In genomic region chr1:81351864-81352263, GRCh38 we compare ENCODE assay signal across 23 cellular contexts.
"Had no signal": no experiment of that assay in that cellular context is flagged by ENCODE, and none has a peak within 500 bp of the region (broad histone marks: within the 10 kb centered on the region; RNA-seq: fewer than 3 reads in every experiment).

No MANE protein-coding gene starts in this region.

- H2AFZ ChIP-seq: neural progenitor cell had no signal

- H3K36me3 ChIP-seq: esophagus muscularis mucosa, gastrocnemius medialis, heart right ventricle, neural progenitor cell, ovary, right atrium auricular region, sigmoid colon, tibial nerve had no signal

- H3K4me3 ChIP-seq: esophagus muscularis mucosa, gastrocnemius medialis, heart right ventricle, mucosa of descending colon, neural progenitor cell, ovary, right atrium auricular region, sigmoid colon, skin epidermis, testis, tibial nerve had no signal

- H3K36me3 Mint-ChIP-seq: naive thymus-derived CD8-positive, alpha-beta T cell; stimulated activated naive B cell treated with anti-CD40 and anti-IgM and Interleukin-4, amounts not matched to agents 10 μg/mL and 1 μg/mL and 100 μg/mL, for 72 hours had no signal

- H3K9ac ChIP-seq: neural progenitor cell had no signal

- H3K4me3 Mint-ChIP-seq: dendritic cell treated with granulocyte-macrophage colony-stimulating factor and Interleukin-4, amounts not matched to agents 40 ng/mL and 50 ng/mL, for 4 days; effector memory CD8-positive, alpha-beta T cell; naive thymus-derived CD8-positive, alpha-beta T cell; neural progenitor cell; stimulated activated naive B cell treated with anti-CD40 and anti-IgM and Interleukin-4, amounts not matched to agents 10 μg/mL and 1 μg/mL and 100 μg/mL, for 72 hours; stimulated activated naive CD8-positive, alpha-beta T cell treated with anti-CD3 and anti-CD28 coated beads, Interleukin-15, amount 100 ng/mL, for 72 hours had no signal

- H3K9me3 ChIP-seq: esophagus muscularis mucosa, gastrocnemius medialis, heart right ventricle, mucosa of descending colon, ovary, right atrium auricular region, sigmoid colon, testis, tibial nerve had no signal

- H3K27me3 Mint-ChIP-seq: dendritic cell treated with granulocyte-macrophage colony-stimulating factor and Interleukin-4, amounts not matched to agents 40 ng/mL and 50 ng/mL, for 4 days; effector memory CD8-positive, alpha-beta T cell; stimulated activated naive B cell treated with anti-CD40 and anti-IgM and Interleukin-4, amounts not matched to agents 10 μg/mL and 1 μg/mL and 100 μg/mL, for 72 hours; stimulated activated naive CD8-positive, alpha-beta T cell treated with anti-CD3 and anti-CD28 coated beads, Interleukin-15, amount 100 ng/mL, for 72 hours had no signal

- H3K9me3 Mint-ChIP-seq: dendritic cell treated with granulocyte-macrophage colony-stimulating factor and Interleukin-4, amounts not matched to agents 40 ng/mL and 50 ng/mL, for 4 days had no signal

- ATAC-seq: effector memory CD8-positive, alpha-beta T cell; gastrocnemius medialis; heart right ventricle; mucosa of descending colon; naive thymus-derived CD8-positive, alpha-beta T cell; stimulated activated naive B cell treated with anti-CD40 and anti-IgM and Interleukin-4, amounts not matched to agents 10 μg/mL and 1 μg/mL and 100 μg/mL, for 72 hours; stimulated activated naive CD8-positive, alpha-beta T cell treated with anti-CD3 and anti-CD28 coated beads, Interleukin-15, amount 100 ng/mL, for 72 hours had no signal

- H3K4me1 ChIP-seq: gastrocnemius medialis, right atrium auricular region, sigmoid colon, testis, tibial nerve had no signal

- H3K4me2 ChIP-seq: neural progenitor cell had no signal

- H3K4me1 Mint-ChIP-seq: naive thymus-derived CD8-positive, alpha-beta T cell; stimulated activated naive B cell treated with anti-CD40 and anti-IgM and Interleukin-4, amounts not matched to agents 10 μg/mL and 1 μg/mL and 100 μg/mL, for 72 hours; stimulated activated naive CD8-positive, alpha-beta T cell treated with anti-CD3 and anti-CD28 coated beads, Interleukin-15, amount 100 ng/mL, for 72 hours had no signal

- H3K27me3 ChIP-seq: esophagus muscularis mucosa, gastrocnemius medialis, heart right ventricle, neural progenitor cell, ovary, right atrium auricular region, sigmoid colon, testis, tibial nerve had no signal

- H3K27ac ChIP-seq: epithelial cell of prostate, esophagus muscularis mucosa, gastrocnemius medialis, heart right ventricle, neural progenitor cell, ovary, right atrium auricular region, sigmoid colon, skin epidermis, testis, tibial nerve had no signal

- DNase-seq: effector memory CD8-positive, alpha-beta T cell; gastrocnemius medialis; heart right ventricle; hypothalamus; kidney glomerular epithelial cell; mammary epithelial cell; mucosa of descending colon; naive thymus-derived CD8-positive, alpha-beta T cell; nucleus accumbens; ovary; sigmoid colon; stimulated activated CD4-positive, alpha-beta T cell treated with anti-CD3 and anti-CD28 coated beads, Interleukin-2, amount 100 ng/mL, for 24 hours; stimulated activated CD4-positive, alpha-beta T cell treated with anti-CD3 and anti-CD28 coated beads, Interleukin-4, amount 100 ng/mL, for 4 hours; stimulated activated naive B cell treated with anti-CD40 and anti-IgM and Interleukin-4, amounts not matched to agents 10 μg/mL and 1 μg/mL and 100 μg/mL, for 72 hours; stimulated activated naive CD8-positive, alpha-beta T cell treated with anti-CD3 and anti-CD28 coated beads, Interleukin-15, amount 100 ng/mL, for 72 hours; testis had no signal

- H3K27ac Mint-ChIP-seq: dendritic cell treated with granulocyte-macrophage colony-stimulating factor and Interleukin-4, amounts not matched to agents 40 ng/mL and 50 ng/mL, for 4 days; effector memory CD8-positive, alpha-beta T cell; naive thymus-derived CD8-positive, alpha-beta T cell; neural progenitor cell; stimulated activated naive B cell treated with anti-CD40 and anti-IgM and Interleukin-4, amounts not matched to agents 10 μg/mL and 1 μg/mL and 100 μg/mL, for 72 hours; stimulated activated naive CD8-positive, alpha-beta T cell treated with anti-CD3 and anti-CD28 coated beads, Interleukin-15, amount 100 ng/mL, for 72 hours had no signal
